ENCODE assay signal across 19 cellular contexts in genomic region chr1:167196185-167196584, GRCh38. TPM values are rescaled to one million over a fixed set of nuclear protein-coding genes. Genes with fewer than 3 reads are reported as not detected.
DNase-seq lines count a peak whose midpoint lies in the region; ATAC-seq and TF ChIP-seq lines count a peak whose summit lies in the region.
"Had no signal": no experiment of that assay in that cellular context is flagged by ENCODE, and none has a peak within 500 bp of the region (broad histone marks: within the 10 kb centered on the region; RNA-seq: fewer than 3 reads in every experiment).

No MANE protein-coding gene starts in this region.

- no peaks in the 10 kb centered on the region for H3K27me3 Mint-ChIP-seq in MCF 10A (ENCODE audit: insufficient read depth, unreplicated experiment)
- no peaks in the 10 kb centered on the region for H3K27me3 Mint-ChIP-seq in stimulated activated naive CD8-positive, alpha-beta T cell treated with anti-CD3 and anti-CD28 coated beads, Interleukin-15, amount 100 ng/mL, for 72 hours
- H3K27me3 Mint-ChIP-seq: naive thymus-derived CD8-positive, alpha-beta T cell had no signal

- TF ChIP-seq CTCF in MCF 10A (IDR thresholded peaks at IDR 0.05; ENCODE audit: unreplicated experiment) (no peak), breast epithelium (IDR thresholded peaks at IDR 0.05) (no peak)

- no peaks in the 10 kb centered on the region for H3K4me1 ChIP-seq in breast epithelium
- H3K4me1 ChIP-seq: esophagus squamous epithelium, prostate gland had no signal

- no peak overlapping the region for H3K27ac ChIP-seq in breast epithelium
- H3K27ac ChIP-seq: dorsolateral prefrontal cortex, esophagus squamous epithelium, prostate gland, thoracic aorta had no signal

- peaks cover 15% of the 10 kb centered on the region for H3K4me1 Mint-ChIP-seq in MCF 10A (ENCODE audit: insufficient read depth, unreplicated experiment)
- H3K4me1 Mint-ChIP-seq in stimulated activated naive CD8-positive, alpha-beta T cell treated with anti-CD3 and anti-CD28 coated beads, Interleukin-15, amount 100 ng/mL, for 72 hours, result peaks cover 40% of the 10 kb centered on the region
- H3K4me1 Mint-ChIP-seq: naive thymus-derived CD8-positive, alpha-beta T cell; T-cell had no signal

- no peak for TF ChIP-seq POLR2A in breast epithelium (IDR thresholded peaks at IDR 0.05)

- DNase-seq in MCF 10A (ENCODE audit: unreplicated experiment) (peak; percentile 36), breast epithelium (ENCODE audit: low spot score in 2 of 2) (no peak), NCI-H69 (lab: John Stamatoyannopoulos, UW) (peak; percentile 96), cerebellum (ENCODE audit: low spot score) (peak; percentile 56), SKM-1 treated with dmso at 0.1 percent for 144 hours (lab: John Stamatoyannopoulos, UW; ENCODE audit: unreplicated experiment) (no peak), SIG-M5 (lab: John Stamatoyannopoulos, UW) (no peak)
- no peak for DNase-seq in stimulated activated naive CD8-positive, alpha-beta T cell treated with anti-CD3 and anti-CD28 coated beads, Interleukin-15, amount 100 ng/mL, for 72 hours
- DNase-seq: activated CD4-positive, CD25-positive, alpha-beta regulatory T cell treated with anti-CD3 and anti-CD28 coated beads, Interleukin-2, amount 50 U/mL, for 72 hours; amygdala; Calu3; esophagus squamous epithelium; H9; naive thymus-derived CD8-positive, alpha-beta T cell; NCI-H1930; T-cell had no signal

- H3K36me3 Mint-ChIP-seq in MCF 10A (ENCODE audit: insufficient read depth, unreplicated experiment), result no peaks in the 10 kb centered on the region
- H3K36me3 Mint-ChIP-seq: T-cell had no signal

- intact Hi-C loops in MCF 10A (cut with micrococcal nuclease), result no loop called here
- intact Hi-C loops in breast epithelium (cut with DNase I; ENCODE audit: low total_unique reads), result no loop called here

- peak; percentile 65 for ATAC-seq in stimulated activated naive CD8-positive, alpha-beta T cell treated with anti-CD3 and anti-CD28 coated beads, Interleukin-15, amount 100 ng/mL, for 72 hours
- no peak for ATAC-seq in HG03280 (IDR thresholded peaks at IDR 0.05; ENCODE audit: unreplicated experiment)
- ATAC-seq: naive thymus-derived CD8-positive, alpha-beta T cell; T-cell had no signal

- no TSS peak for BruUV-seq in MCF 10A (replicated peaks; lab: Mats Ljungman, UMichigan)

- H3K4me3 Mint-ChIP-seq in MCF 10A (ENCODE audit: unreplicated experiment), result no peak overlapping the region
- H3K4me3 Mint-ChIP-seq in stimulated activated naive CD8-positive, alpha-beta T cell treated with anti-CD3 and anti-CD28 coated beads, Interleukin-15, amount 100 ng/mL, for 72 hours, result peak overlapping the region; percentile 43 to 54
- H3K4me3 Mint-ChIP-seq: H9; naive thymus-derived CD8-positive, alpha-beta T cell; T-cell had no signal

- POLR2A ChIA-PET in MCF 10A (lab: Yijun Ruan, JAX), result interaction anchor here (0.9 to 1.0 kb wide), 2 partner anchors 9 to 41 kb away, joined by 3 read pairs; no protein-coding TSS in a partner anchor

- CTCF ChIA-PET in MCF 10A (lab: Yijun Ruan, JAX), result interaction anchor here (0.6 kb wide), 1 partner anchor 11 kb away, joined by 3 read pairs; no protein-coding TSS in a partner anchor

- H3K4me3 ChIP-seq in breast epithelium, result no peak overlapping the region
- H3K4me3 ChIP-seq: dorsolateral prefrontal cortex, esophagus squamous epithelium, prostate gland, thoracic aorta had no signal

- H3K9me3 ChIP-seq in breast epithelium, result no peaks in the 10 kb centered on the region
- H3K9me3 ChIP-seq: esophagus squamous epithelium, prostate gland, thoracic aorta had no signal

- H3K27ac Mint-ChIP-seq in MCF 10A (ENCODE audit: low read depth, unreplicated experiment), result no peak overlapping the region
- no peak overlapping the region for H3K27ac Mint-ChIP-seq in stimulated activated naive CD8-positive, alpha-beta T cell treated with anti-CD3 and anti-CD28 coated beads, Interleukin-15, amount 100 ng/mL, for 72 hours
- H3K27ac Mint-ChIP-seq: H9, T-cell had no signal

- H3K9me3 Mint-ChIP-seq in MCF 10A (ENCODE audit: unreplicated experiment), result no peaks in the 10 kb centered on the region
- H3K9me3 Mint-ChIP-seq in stimulated activated naive CD8-positive, alpha-beta T cell treated with anti-CD3 and anti-CD28 coated beads, Interleukin-15, amount 100 ng/mL, for 72 hours, result no peaks in the 10 kb centered on the region
- H3K9me3 Mint-ChIP-seq: H9 had no signal

- no peaks in the 10 kb centered on the region for H3K36me3 ChIP-seq in breast epithelium
- H3K36me3 ChIP-seq: esophagus squamous epithelium, prostate gland, thoracic aorta had no signal

- H3K27me3 ChIP-seq in breast epithelium, result no peaks in the 10 kb centered on the region
- H3K27me3 ChIP-seq: dorsolateral prefrontal cortex, esophagus squamous epithelium had no signal

RNA-seq across cellular contexts. Expression of gene POU2F1, which starts 24.5 kb away (rescaled TPM):
- total RNA-seq in MCF 10A (2022) (11.6 and 16.7 TPM in 2 replicates), breast epithelium (10 to 100 TPM; 20.0 to 29.0 (median 21.0) TPM), cerebellum (57.2 TPM)

Comparison
In these comparisons a context has a peak if more than half of its experiments do, and no peak if none do; other contexts are left out.
1. DNase-seq: peak in MCF 10A (single experiment), NCI-H69 (single experiment) and cerebellum (single experiment); none in breast epithelium (0 of 2), stimulated activated naive CD8-positive, alpha-beta T cell treated with anti-CD3 and anti-CD28 coated beads, Interleukin-15, amount 100 ng/mL, for 72 hours (0 of 2), SKM-1 treated with dmso at 0.1 percent for 144 hours (single experiment) and SIG-M5 (single experiment).